In genomic region chr6:110980648-110981047, GRCh38 we compare ENCODE assay signal across 11 cellular contexts. TPM values are rescaled to one million over a fixed set of nuclear protein-coding genes. Genes with fewer than 3 reads are reported as not detected.
A peak's percentile ranks its signal among the peaks of the same experiment; 100 is the strongest.
DNase-seq lines count a peak whose midpoint lies in the region; ATAC-seq, FAIRE-seq and TF ChIP-seq lines count a peak whose summit lies in the region.
"Had no signal": no experiment of that assay in that cellular context is flagged by ENCODE, and none has a peak within 500 bp of the region (broad histone marks: within the 10 kb centered on the region; RNA-seq: fewer than 3 reads in every experiment).

No MANE protein-coding gene starts in this region.

- peaks cover 8% of the 10 kb centered on the region for H3K36me3 ChIP-seq in BLaER1
- peaks cover 9% of the 10 kb centered on the region for H3K36me3 ChIP-seq in HUES48 (ENCODE audit: control insufficient read depth, insufficient read depth, low read length)
- peaks cover 5% of the 10 kb centered on the region for H3K36me3 ChIP-seq in astrocyte (ENCODE audit: insufficient read depth, low read length)
- peaks cover 3 to 4% of the 10 kb centered on the region in 2 donors for H3K36me3 ChIP-seq in ascending aorta
- peaks cover 9% of the 10 kb centered on the region for H3K36me3 ChIP-seq in HAP-1 (replicated peaks)
- peaks cover 10% of the 10 kb centered on the region for H3K36me3 ChIP-seq in lower lobe of right lung

- peaks cover 35% of the 10 kb centered on the region for H3K79me2 ChIP-seq in astrocyte (ENCODE audit: insufficient read depth, low read length)

- H3K9me3 ChIP-seq in BLaER1 (no peaks in the 10 kb centered on the region), HUES48 (ENCODE audit: control insufficient read depth, insufficient read depth, low read length) (no peaks in the 10 kb centered on the region), astrocyte (ENCODE audit: insufficient read depth, low read depth, low read length) (no peaks in the 10 kb centered on the region), ascending aorta (no peaks in the 10 kb centered on the region), HAP-1 (no peaks in the 10 kb centered on the region), lower lobe of right lung (no peaks in the 10 kb centered on the region)

- TF ChIP-seq CTCF in astrocyte (IDR thresholded peaks at IDR 0.05; ENCODE audit: insufficient read depth, low read depth, low read length) = no peak
- no peak for TF ChIP-seq CTCF in mesothelial cell of epicardium (IDR thresholded peaks at IDR 0.05; ENCODE audit: unreplicated experiment)
- no peak for TF ChIP-seq CTCF in ascending aorta (IDR thresholded peaks at IDR 0.05)
- TF ChIP-seq CTCF in lower lobe of right lung (IDR thresholded peaks at IDR 0.05) = no peak

- peaks cover 26% of the 10 kb centered on the region for H3K4me1 ChIP-seq in BLaER1
- H3K4me1 ChIP-seq in HUES48 (ENCODE audit: control insufficient read depth, insufficient read depth, low read length) = peaks cover 6% of the 10 kb centered on the region; the same call in 1 of the 2 replicates
- no peaks in the 10 kb centered on the region for H3K4me1 ChIP-seq in astrocyte (ENCODE audit: insufficient read depth, low read length)
- H3K4me1 ChIP-seq in ascending aorta = peaks cover 0 to 5% of the 10 kb centered on the region in 2 donors
- H3K4me1 ChIP-seq in HAP-1 = peaks cover 10% of the 10 kb centered on the region
- H3K4me1 ChIP-seq in lower lobe of right lung = peaks cover 11% of the 10 kb centered on the region

- H3K27ac Mint-ChIP-seq in astrocyte (ENCODE audit: unreplicated experiment) (peak overlapping the region; percentile 100), mesothelial cell of epicardium (peak overlapping the region; percentile 98)

- no peaks in the 10 kb centered on the region for H3K9me3 Mint-ChIP-seq in astrocyte (ENCODE audit: unreplicated experiment)
- peaks cover 22% of the 10 kb centered on the region for H3K9me3 Mint-ChIP-seq in mesothelial cell of epicardium

- H2AFZ ChIP-seq in astrocyte (ENCODE audit: low read depth, low read length) = no peak overlapping the region

- peak overlapping the region; percentile 99 for H3K4me3 Mint-ChIP-seq in astrocyte (ENCODE audit: unreplicated experiment)
- H3K4me3 Mint-ChIP-seq in mesothelial cell of epicardium = peak overlapping the region; percentile 95

- intact Hi-C loops in ascending aorta (cut with DNase I) = loop anchor here (5.0 kb wide), 1 partner anchor 103 kb away; no protein-coding TSS in a partner anchor
- intact Hi-C loops in lower lobe of right lung (cut with DNase I) = no loop called here

- DNase-seq in astrocyte (ENCODE audit: low read depth) (no peak), mesothelial cell of epicardium (ENCODE audit: low spot score in 2 of 2, unreplicated experiment in 2 of 2) (no peak), ascending aorta (ENCODE audit: low spot score in 2 of 2) (no peak), HAP-1 (ENCODE audit: low spot score in 2 of 2) (no peak), lower lobe of right lung (no peak)
- DNase-seq: aorta, NCI-H2107, small intestine had no signal

- ATAC-seq in HG03469 (IDR thresholded peaks at IDR 0.05; ENCODE audit: unreplicated experiment) (no peak), lower lobe of right lung (no peak)

- in situ Hi-C loops in HAP-1 (cut with MboI; ENCODE audit: low sequenced_read_pairs) = no loop called here

- H3K4me3 ChIP-seq in BLaER1 = peak overlapping the region; percentile 88
- peak overlapping the region; percentile 92 for H3K4me3 ChIP-seq in HUES48 (ENCODE audit: low read depth, low read length)
- peak overlapping the region; percentile 92 for H3K4me3 ChIP-seq in astrocyte (ENCODE audit: insufficient read depth, low read depth, low read length)
- no peak overlapping the region for H3K4me3 ChIP-seq in ascending aorta
- H3K4me3 ChIP-seq in HAP-1 = no peak overlapping the region; the same call in 1 of the 2 replicates
- no peak overlapping the region for H3K4me3 ChIP-seq in lower lobe of right lung

- no peak overlapping the region for H3K9ac ChIP-seq in BLaER1
- H3K9ac ChIP-seq in HUES48 (ENCODE audit: low read depth, low read length) = no peak overlapping the region
- no peak overlapping the region for H3K9ac ChIP-seq in astrocyte (ENCODE audit: low read length)

- H4K20me1 ChIP-seq in BLaER1 (peaks cover 22% of the 10 kb centered on the region; the same call in 1 of the 2 replicates), astrocyte (ENCODE audit: insufficient read depth, low read length) (peaks cover 7% of the 10 kb centered on the region)

- FAIRE-seq in astrocyte (lab: Jason Lieb, UNC) = no peak
- FAIRE-seq: small intestine had no signal

- H3K4me1 Mint-ChIP-seq in astrocyte (ENCODE audit: low read depth, unreplicated experiment) (peaks cover 11% of the 10 kb centered on the region), mesothelial cell of epicardium (peaks cover 14% of the 10 kb centered on the region)

- H3K27me3 ChIP-seq in BLaER1 (no peaks in the 10 kb centered on the region), HUES48 (ENCODE audit: control insufficient read depth, insufficient read depth, low read length) (no peaks in the 10 kb centered on the region), astrocyte (ENCODE audit: insufficient read depth, low read length) (no peaks in the 10 kb centered on the region), ascending aorta (no peaks in the 10 kb centered on the region), HAP-1 (ENCODE audit: low read depth) (no peaks in the 10 kb centered on the region), lower lobe of right lung (ENCODE audit: low read depth) (no peaks in the 10 kb centered on the region)

- H3K27me3 Mint-ChIP-seq in astrocyte (ENCODE audit: low read depth, unreplicated experiment) (no peaks in the 10 kb centered on the region), mesothelial cell of epicardium (ENCODE audit: low read depth) (no peaks in the 10 kb centered on the region)

- H3K36me3 Mint-ChIP-seq in astrocyte (ENCODE audit: low read depth, unreplicated experiment) = peaks cover 11% of the 10 kb centered on the region
- peaks cover 18% of the 10 kb centered on the region for H3K36me3 Mint-ChIP-seq in mesothelial cell of epicardium

- H3K4me2 ChIP-seq in BLaER1 (peak overlapping the region; percentile 74), astrocyte (ENCODE audit: low read length) (peak overlapping the region; percentile 88)

- H3K27ac ChIP-seq in BLaER1 (no peak overlapping the region), HUES48 (ENCODE audit: low read depth, low read length) (no peak overlapping the region), astrocyte (ENCODE audit: low read depth, low read length) (no peak overlapping the region), ascending aorta (no peak overlapping the region), lower lobe of right lung (no peak overlapping the region)

RNA-seq across cellular contexts. Expression of gene RPF2, which starts 1.2 kb away (rescaled TPM):
- 30.5 and 31.3 TPM in 2 replicates for total RNA-seq in astrocyte
- 20.7 to 23.6 TPM (median 22.9 TPM) in 3 replicates for total RNA-seq in mesothelial cell of epicardium
- total RNA-seq in ascending aorta = 2.9 TPM
- 15.5 TPM for total RNA-seq in lower lobe of right lung

RNA-seq across cellular contexts. Expression of gene GTF3C6, which starts 22.1 kb away (rescaled TPM):
- total RNA-seq in astrocyte (105 and 116 TPM in 2 replicates), mesothelial cell of epicardium (56.6 to 58.8 TPM (median 58.8 TPM) in 3 replicates), ascending aorta (31.9 TPM), lower lobe of right lung (46.1 TPM)

Comparison
In these comparisons a context has a peak if more than half of its experiments do, and no peak if none do; other contexts are left out.
1. H3K4me3 ChIP-seq: peak in BLaER1 (single experiment), HUES48 (single experiment) and astrocyte (single experiment); none in ascending aorta (0 of 2), HAP-1 (single experiment) and lower lobe of right lung (single experiment).